Comparison of ENCODE assay signal across 1 cellular context in genomic region chr12:26700430-26700829, GRCh38.
TF ChIP-seq lines count a peak whose summit lies in the region.

No MANE protein-coding gene starts in this region.

TF ChIP-seq in HepG2, 621 proteins besides CTCF, POLR2A, EP300 and RAD21 (continued from another document):
- TF ChIP-seq, protein P1, sequence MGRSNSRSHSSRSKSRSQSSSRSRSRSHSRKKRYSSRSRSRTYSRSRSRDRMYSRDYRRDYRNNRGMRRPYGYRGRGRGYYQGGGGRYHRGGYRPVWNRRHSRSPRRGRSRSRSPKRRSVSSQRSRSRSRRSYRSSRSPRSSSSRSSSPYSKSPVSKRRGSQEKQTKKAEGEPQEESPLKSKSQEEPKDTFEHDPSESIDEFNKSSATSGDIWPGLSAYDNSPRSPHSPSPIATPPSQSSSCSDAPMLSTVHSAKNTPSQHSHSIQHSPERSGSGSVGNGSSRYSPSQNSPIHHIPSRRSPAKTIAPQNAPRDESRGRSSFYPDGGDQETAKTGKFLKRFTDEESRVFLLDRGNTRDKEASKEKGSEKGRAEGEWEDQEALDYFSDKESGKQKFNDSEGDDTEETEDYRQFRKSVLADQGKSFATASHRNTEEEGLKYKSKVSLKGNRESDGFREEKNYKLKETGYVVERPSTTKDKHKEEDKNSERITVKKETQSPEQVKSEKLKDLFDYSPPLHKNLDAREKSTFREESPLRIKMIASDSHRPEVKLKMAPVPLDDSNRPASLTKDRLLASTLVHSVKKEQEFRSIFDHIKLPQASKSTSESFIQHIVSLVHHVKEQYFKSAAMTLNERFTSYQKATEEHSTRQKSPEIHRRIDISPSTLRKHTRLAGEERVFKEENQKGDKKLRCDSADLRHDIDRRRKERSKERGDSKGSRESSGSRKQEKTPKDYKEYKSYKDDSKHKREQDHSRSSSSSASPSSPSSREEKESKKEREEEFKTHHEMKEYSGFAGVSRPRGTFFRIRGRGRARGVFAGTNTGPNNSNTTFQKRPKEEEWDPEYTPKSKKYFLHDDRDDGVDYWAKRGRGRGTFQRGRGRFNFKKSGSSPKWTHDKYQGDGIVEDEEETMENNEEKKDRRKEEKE (IDR thresholded peaks at IDR 0.05) = no peak
- TF ChIP-seq HDAC1 (CRISPR knock-in tag; IDR thresholded peaks at IDR 0.05) (no peak), SMAD1 (CRISPR knock-in tag; IDR thresholded peaks at IDR 0.05; ENCODE audit: borderline replicate concordance, low read depth) (no peak)
- TF ChIP-seq, protein P2, sequence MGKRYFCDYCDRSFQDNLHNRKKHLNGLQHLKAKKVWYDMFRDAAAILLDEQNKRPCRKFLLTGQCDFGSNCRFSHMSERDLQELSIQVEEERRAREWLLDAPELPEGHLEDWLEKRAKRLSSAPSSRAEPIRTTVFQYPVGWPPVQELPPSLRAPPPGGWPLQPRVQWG (CRISPR knock-in tag; IDR thresholded peaks at IDR 0.05; ENCODE audit: borderline replicate concordance, low read depth) = no peak
- TF ChIP-seq, protein P3, sequence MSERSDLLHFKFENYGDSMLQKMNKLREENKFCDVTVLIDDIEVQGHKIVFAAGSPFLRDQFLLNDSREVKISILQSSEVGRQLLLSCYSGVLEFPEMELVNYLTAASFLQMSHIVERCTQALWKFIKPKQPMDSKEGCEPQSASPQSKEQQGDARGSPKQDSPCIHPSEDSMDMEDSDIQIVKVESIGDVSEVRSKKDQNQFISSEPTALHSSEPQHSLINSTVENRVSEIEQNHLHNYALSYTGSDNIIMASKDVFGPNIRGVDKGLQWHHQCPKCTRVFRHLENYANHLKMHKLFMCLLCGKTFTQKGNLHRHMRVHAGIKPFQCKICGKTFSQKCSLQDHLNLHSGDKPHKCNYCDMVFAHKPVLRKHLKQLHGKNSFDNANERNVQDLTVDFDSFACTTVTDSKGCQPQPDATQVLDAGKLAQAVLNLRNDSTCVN (CRISPR knock-in tag; IDR thresholded peaks at IDR 0.05; ENCODE audit: borderline replicate concordance) = no peak
